ENCODE assay signal across 8 cellular contexts in genomic region chr5:80653497-80653896, GRCh38. TPM values are rescaled to one million over a fixed set of nuclear protein-coding genes. Genes with fewer than 3 reads are reported as not detected.
DNase-seq lines count a peak whose midpoint lies in the region; ATAC-seq and TF ChIP-seq lines count a peak whose summit lies in the region.

No MANE protein-coding gene starts in this region.

- peak overlapping the region; percentile 90 for H3K27ac Mint-ChIP-seq in activated T-helper 17 cell treated with anti-CD3 and anti-CD28 coated beads, Interleukin-2, amount 50 U/mL, for 72 hours

- TF ChIP-seq CTCF in left ventricle myocardium inferior (IDR thresholded peaks at IDR 0.05; ENCODE audit: borderline replicate concordance) (no peak), kidney epithelial cell (IDR thresholded peaks at IDR 0.05; ENCODE audit: insufficient read depth, low read length, poor library complexity, severe bottlenecking) (no peak), upper lobe of right lung (IDR thresholded peaks at IDR 0.05) (no peak)

- no peak overlapping the region for H3K4me3 Mint-ChIP-seq in activated T-helper 17 cell treated with anti-CD3 and anti-CD28 coated beads, Interleukin-2, amount 50 U/mL, for 72 hours

- intact Hi-C loops in left ventricle myocardium inferior (cut with micrococcal nuclease), result no loop called here
- intact Hi-C loops in cardiac septum (cut with DNase I), result loop anchor here (5.0 kb wide), 1 partner anchor 166 kb away; the partner anchor contains the start of gene FAM151B
- intact Hi-C loops in upper lobe of right lung (cut with DNase I), result no loop called here

- no peak for ATAC-seq in activated T-helper 17 cell treated with anti-CD3 and anti-CD28 coated beads, Interleukin-2, amount 50 U/mL, for 72 hours (replicated peaks)
- ATAC-seq in upper lobe of right lung, result no peak
- ATAC-seq in GM21528 (IDR thresholded peaks at IDR 0.05; ENCODE audit: low FRiP score, unreplicated experiment), result no peak
- ATAC-seq in GM21515 (IDR thresholded peaks at IDR 0.05; ENCODE audit: unreplicated experiment), result no peak

- DNase-seq in left ventricle myocardium inferior (no peak), cardiac septum (ENCODE audit: low spot score) (no peak), kidney epithelial cell (ENCODE audit: low read depth) (no peak), upper lobe of right lung (no peak)
- DNase-seq in activated CD8-positive, alpha-beta memory T cell treated with anti-CD3 and anti-CD28 coated beads, Interleukin-2, amount 50 U/mL, for 48 hours, result no peak

- H3K4me1 Mint-ChIP-seq in activated T-helper 17 cell treated with anti-CD3 and anti-CD28 coated beads, Interleukin-2, amount 50 U/mL, for 72 hours, result peaks cover 13% of the 10 kb centered on the region

- H3K4me1 ChIP-seq in left ventricle myocardium inferior (peaks cover 23% of the 10 kb centered on the region), upper lobe of right lung (peaks cover 19% of the 10 kb centered on the region)

- H3K4me3 ChIP-seq in left ventricle myocardium inferior, result peak overlapping the region; percentile 97
- peak overlapping the region; percentile 86 for H3K4me3 ChIP-seq in kidney epithelial cell (ENCODE audit: low read depth, low read length)
- H3K4me3 ChIP-seq in upper lobe of right lung, result peak overlapping the region; percentile 83

- H3K27me3 ChIP-seq in left ventricle myocardium inferior (ENCODE audit: low read depth) (no peaks in the 10 kb centered on the region), kidney epithelial cell (ENCODE audit: control insufficient read depth, insufficient read depth, low read length) (no peaks in the 10 kb centered on the region), upper lobe of right lung (no peaks in the 10 kb centered on the region)

- H3K9me3 Mint-ChIP-seq in activated T-helper 17 cell treated with anti-CD3 and anti-CD28 coated beads, Interleukin-2, amount 50 U/mL, for 72 hours, result no peaks in the 10 kb centered on the region

- peaks cover 35% of the 10 kb centered on the region for H3K36me3 Mint-ChIP-seq in activated T-helper 17 cell treated with anti-CD3 and anti-CD28 coated beads, Interleukin-2, amount 50 U/mL, for 72 hours (ENCODE audit: low read depth)

- H3K9me3 ChIP-seq in left ventricle myocardium inferior (replicated peaks), result no peaks in the 10 kb centered on the region
- no peaks in the 10 kb centered on the region for H3K9me3 ChIP-seq in upper lobe of right lung

- no peak overlapping the region for H3K27ac ChIP-seq in left ventricle myocardium inferior (replicated peaks)
- H3K27ac ChIP-seq in upper lobe of right lung, result no peak overlapping the region

- H3K27me3 Mint-ChIP-seq in activated T-helper 17 cell treated with anti-CD3 and anti-CD28 coated beads, Interleukin-2, amount 50 U/mL, for 72 hours, result no peaks in the 10 kb centered on the region

- H3K36me3 ChIP-seq in left ventricle myocardium inferior (peaks cover 23% of the 10 kb centered on the region), kidney epithelial cell (ENCODE audit: control insufficient read depth, insufficient read depth, low read length) (no peaks in the 10 kb centered on the region), upper lobe of right lung (peaks cover 17% of the 10 kb centered on the region)

RNA-seq across cellular contexts. Expression of gene MSH3, which starts 1.0 kb away (rescaled TPM):
- total RNA-seq in left ventricle myocardium inferior, result 11.0 TPM
- total RNA-seq in cardiac septum, result 9.4 TPM
- total RNA-seq in activated T-helper 17 cell treated with anti-CD3 and anti-CD28 coated beads, Interleukin-2, amount 50 U/mL, for 72 hours, result 10 to 100 TPM; 23.6 to 24.9 TPM
- total RNA-seq in kidney epithelial cell, result 17.5 and 23.5 TPM in 2 replicates
- 13.7 TPM for total RNA-seq in upper lobe of right lung

RNA-seq across cellular contexts. Expression of gene DHFR, which starts 1.3 kb away (rescaled TPM):
- total RNA-seq in left ventricle myocardium inferior (8.4 TPM), cardiac septum (9.2 TPM), kidney epithelial cell (13.0 and 18.5 TPM in 2 replicates), upper lobe of right lung (9.0 TPM)
- 10 to 100 TPM; 71.9 to 80.2 TPM for total RNA-seq in activated T-helper 17 cell treated with anti-CD3 and anti-CD28 coated beads, Interleukin-2, amount 50 U/mL, for 72 hours
